ENCODE assay signal across 2 cellular contexts in genomic region chr18:9839211-9839610, GRCh38.
TF ChIP-seq lines count a peak whose summit lies in the region.

No MANE protein-coding gene starts in this region.

TF ChIP-seq in GM23338, 12 proteins besides CTCF, POLR2A, EP300 and RAD21 (continued from another document):
- TF ChIP-seq REST (IDR thresholded peaks at IDR 0.05; ENCODE audit: unreplicated experiment) (no peak), POLR2AphosphoS5 (IDR thresholded peaks at IDR 0.05; ENCODE audit: low read depth) (no peak), ZNF114 (CRISPR knock-in tag; IDR thresholded peaks at IDR 0.05) (no peak), NANOG (IDR thresholded peaks at IDR 0.05; ENCODE audit: borderline replicate concordance) (no peak), CREB1 (CRISPR knock-in tag; IDR thresholded peaks at IDR 0.05; ENCODE audit: low read depth) (no peak), ZNF462 (CRISPR knock-in tag; IDR thresholded peaks at IDR 0.05) (no peak), ETS1 (IDR thresholded peaks at IDR 0.05) (no peak)
TF ChIP-seq in GM23338: peak in this region for 0.

TF ChIP-seq in SK-N-SH, 30 proteins besides CTCF, POLR2A, EP300 and RAD21 (continued from another document):
- TF ChIP-seq JUND (IDR thresholded peaks at IDR 0.05) (no peak), USF1 (IDR thresholded peaks at IDR 0.05; ENCODE audit: borderline replicate concordance, low read depth) (no peak), FOXJ3 (CRISPR knock-in tag; IDR thresholded peaks at IDR 0.05) (no peak), YY1 (IDR thresholded peaks at IDR 0.05; ENCODE audit: low read depth) (no peak), MEF2A (IDR thresholded peaks at IDR 0.05; ENCODE audit: borderline replicate concordance, low read depth) (no peak), POLR2AphosphoS5 (IDR thresholded peaks at IDR 0.05; ENCODE audit: low read depth, low read length) (no peak)
